ENCODE assay signal across 34 cellular contexts in the genomic region with DNA sequence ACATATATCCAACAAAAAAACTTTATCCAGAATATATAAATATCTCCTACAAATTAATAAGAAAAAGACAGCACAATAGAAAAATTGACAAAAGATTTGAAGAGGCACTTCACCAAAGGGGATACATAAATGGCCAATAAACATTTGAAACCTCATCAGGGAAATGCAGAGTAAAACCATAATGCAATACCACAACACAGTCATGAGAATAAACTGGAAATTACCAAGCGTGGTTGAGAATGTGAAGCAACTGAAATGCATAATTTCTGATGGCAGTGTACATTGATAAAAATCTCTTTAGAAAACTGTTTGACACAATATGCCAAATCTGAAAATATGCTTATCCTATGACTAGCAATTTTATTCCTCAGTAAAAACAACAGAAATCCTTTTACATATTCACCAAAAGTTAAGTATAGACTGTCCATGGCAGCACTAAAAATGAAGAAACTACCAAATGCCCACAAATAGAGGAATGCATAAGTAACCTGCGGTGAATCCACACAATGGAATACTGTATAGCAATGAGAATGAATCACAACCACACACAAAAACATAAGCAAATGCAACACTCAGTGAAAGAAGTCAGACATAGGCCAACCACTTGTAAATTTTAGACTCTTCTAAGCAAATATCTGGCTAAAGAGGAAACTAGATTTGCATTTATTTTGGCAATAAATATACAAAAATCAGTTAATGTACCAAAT. TPM values are rescaled to one million over a fixed set of nuclear protein-coding genes. Genes with fewer than 3 reads are reported as not detected.
"Had no signal": no experiment of that assay in that cellular context is flagged by ENCODE, and none has a peak within 500 bp of the region (broad histone marks: within the 10 kb centered on the region; RNA-seq: fewer than 3 reads in every experiment).

No MANE protein-coding gene starts in this region.

- H3K4me3 ChIP-seq: PC-9, SK-N-MC had no signal

- ATAC-seq: activated CD8-positive, alpha-beta T cell treated with anti-CD3 and anti-CD28 coated beads for 36 hours had no signal

- DNase-seq: activated CD4-positive, alpha-beta T cell treated with anti-CD3 and anti-CD28 coated beads for 1 hour; activated CD4-positive, alpha-beta T cell treated with anti-CD3 and anti-CD28 coated beads for 48 hours; activated CD4-positive, alpha-beta T cell treated with anti-CD3 and anti-CD28 coated beads, Interleukin-2, amount 50 U/mL, for 4 hours; activated CD4-positive, CD25-positive, alpha-beta regulatory T cell; activated CD8-positive, alpha-beta T cell treated with anti-CD3 and anti-CD28 coated beads for 36 hours; activated gamma-delta T cell; activated naive CD4-positive, alpha-beta T cell treated with Interleukin-2 at 50 U/mL for 16 hours; activated T-cell treated with anti-CD3 and anti-CD28 coated beads, Interleukin-2, amount 50 U/mL, for 1 hour; activated T-cell treated with anti-CD3 and anti-CD28 coated beads, Interleukin-2, amount 50 U/mL, for 72 hours; aorta; caudate nucleus; cerebellar nuclear complex; Kasumi-1; KBM-7; NCI-H1092 treated with DMSO at 0.1 percent for 48 hours; NCI-H1417; NCI-H146; NCI-H187; NCI-H2029 treated with DMSO at 0.1 percent for 48 hours; NCI-H2107; NCI-H2171; NCI-H510A; NCI-H748 treated with DMSO at 0.1 percent for 48 hours; NK-92 treated with Interleukin-12 subunit alpha and Interleukin-12 subunit beta, amount 100 ng/mL, for 24 hours; PC-9; Right ventricle myocardium superior; T1000; WERI-Rb-1 had no signal

- H3K36me3 ChIP-seq: WERI-Rb-1 had no signal

RNA-seq across cellular contexts. Expression of gene LYZL4, which starts 7.9 kb away (rescaled TPM):
- total RNA-seq: activated CD8-positive, alpha-beta memory T cell treated with anti-CD3 and anti-CD28 coated beads for 36 hours; activated CD8-positive, alpha-beta T cell treated with anti-CD3 and anti-CD28 coated beads for 36 hours; activated T-cell treated with anti-CD3 and anti-CD28 coated beads, Interleukin-2, amount 50 U/mL, for 72 hours; activated T-helper 2 cell treated with anti-CD3 and anti-CD28 coated beads, Interferon-gamma antibody, Interleukin-2, Interleukin-4, amounts not matched to agents 10 μg/mL and 5 μg/mL and 100 μg/mL, durations not matched to agents 14 hours and 24 hours and 36 hours; aorta; bronchial epithelial cell; PC-9; Right ventricle myocardium superior; T-helper 1 cell treated with Interleukin-12 subunit alpha and Interleukin-12 subunit beta and Interleukin-4 antibody, amounts not matched to agents 30 ng/mL and 1 ng/mL, for 36 hours; T-helper 2 cell treated with Interferon-gamma antibody and Interleukin-4, amounts not matched to agents 100 ng/mL and 5 ng/mL, for 36 hours had no signal
